Comparison of ENCODE assay signal across 8 cellular contexts in the genomic region with DNA sequence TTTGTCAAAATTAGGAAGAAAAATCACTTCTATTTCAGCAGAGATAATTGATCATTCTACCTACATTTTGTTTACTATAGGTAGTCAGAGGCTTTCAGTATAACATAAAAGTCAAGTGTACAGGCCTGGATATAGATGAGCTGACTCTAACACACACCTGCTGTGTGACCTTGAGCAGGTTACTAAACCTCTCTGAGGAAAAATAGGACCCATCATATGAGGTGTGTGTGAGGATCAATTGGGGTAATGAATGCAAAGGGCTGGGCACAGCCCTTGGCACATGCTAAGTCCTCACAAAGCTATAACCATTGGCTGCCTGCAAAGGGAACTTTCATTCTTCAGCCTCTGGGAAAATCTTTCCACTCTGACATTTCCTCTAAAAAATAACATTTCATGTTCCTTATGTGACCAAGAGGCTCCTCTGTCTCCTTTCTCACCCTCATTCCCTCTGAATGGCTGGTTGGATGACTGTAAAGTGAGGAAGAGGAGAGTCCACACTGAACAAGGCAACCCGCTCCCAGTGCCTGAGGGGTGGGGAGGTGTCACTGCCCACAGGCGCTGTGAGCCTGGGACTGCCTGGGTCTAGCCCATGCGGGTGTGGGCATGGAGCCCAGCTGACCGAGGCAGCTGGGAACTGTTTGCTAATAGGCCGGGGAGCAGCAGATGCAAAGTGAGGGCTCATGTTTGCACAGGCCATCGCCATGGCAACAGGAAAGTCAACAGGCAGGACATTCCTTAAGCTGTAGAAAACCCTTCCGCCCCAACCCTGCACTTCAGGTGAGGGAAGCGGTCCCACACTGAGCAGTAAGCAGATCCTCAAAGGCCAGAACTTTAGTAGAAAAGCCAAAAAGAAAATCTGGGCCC. TPM values are rescaled to one million over a fixed set of nuclear protein-coding genes. Genes with fewer than 3 reads are reported as not detected.
DNase-seq lines count a peak whose midpoint lies in the region; ATAC-seq, FAIRE-seq and TF ChIP-seq lines count a peak whose summit lies in the region.

No MANE protein-coding gene starts in this region.

- no peak overlapping the region for H3K4me3 Mint-ChIP-seq in stimulated activated effector memory CD8-positive, alpha-beta T cell treated with anti-CD3 and anti-CD28 coated beads, Interleukin-12 subunit alpha, Interleukin-12 subunit beta, amount 100 ng/mL, for 72 hours
- H3K4me3 Mint-ChIP-seq in stimulated activated memory B cell treated with anti-CD40 and anti-IgM and Interleukin-4, amounts not matched to agents 10 μg/mL and 1 μg/mL and 100 μg/mL, for 72 hours = no peak overlapping the region

- WGBS in GM23248 (ENCODE audit: low coverage in 1 of 2, low lambda C conversion rate in 2 of 2, missing lambda C conversion rate in 2 of 2), 2 experiments = 27 to 33% methylated on average over 8 of the region's 8 CpGs

- intact Hi-C loops in kidney (cut with DNase I) = no loop called here

- no peak overlapping the region for H3K27ac Mint-ChIP-seq in stimulated activated effector memory CD8-positive, alpha-beta T cell treated with anti-CD3 and anti-CD28 coated beads, Interleukin-12 subunit alpha, Interleukin-12 subunit beta, amount 100 ng/mL, for 72 hours
- no peak overlapping the region for H3K27ac Mint-ChIP-seq in stimulated activated memory B cell treated with anti-CD40 and anti-IgM and Interleukin-4, amounts not matched to agents 10 μg/mL and 1 μg/mL and 100 μg/mL, for 72 hours

- no peaks in the 10 kb centered on the region for H3K4me1 Mint-ChIP-seq in stimulated activated effector memory CD8-positive, alpha-beta T cell treated with anti-CD3 and anti-CD28 coated beads, Interleukin-12 subunit alpha, Interleukin-12 subunit beta, amount 100 ng/mL, for 72 hours
- no peaks in the 10 kb centered on the region for H3K4me1 Mint-ChIP-seq in stimulated activated memory B cell treated with anti-CD40 and anti-IgM and Interleukin-4, amounts not matched to agents 10 μg/mL and 1 μg/mL and 100 μg/mL, for 72 hours

- H3K4me3 ChIP-seq in GM23248 (no peak overlapping the region), kidney (ENCODE audit: low read length in 2 of 2) (no peak overlapping the region)

- H3K36me3 ChIP-seq in GM23248 (ENCODE audit: low read depth) (peaks cover 51% of the 10 kb centered on the region), kidney (ENCODE audit: control insufficient read depth in 1 of 2, insufficient read depth in 2 of 2, low read length in 2 of 2) (no peaks in the 10 kb centered on the region)

- H3K79me2 ChIP-seq in GM23248 (ENCODE audit: insufficient read depth) = peaks cover 96% of the 10 kb centered on the region

- H3K27ac ChIP-seq in GM23248 (peak overlapping the region; percentile 100), kidney (ENCODE audit: low read depth in 2 of 2, low read length in 2 of 2) (peak overlapping the region; percentile 89 to 90)

- in situ Hi-C loops in GM23248 (cut with MboI) = no loop called here

- TF ChIP-seq CTCF in kidney (IDR thresholded peaks at IDR 0.05; ENCODE audit: borderline replicate concordance, extremely low read depth, insufficient read depth) = no peak

- peak overlapping the region; percentile 31 for H3K4me2 ChIP-seq in GM23248 (ENCODE audit: unreplicated experiment)

- H3K9me3 ChIP-seq in GM23248 (ENCODE audit: low read depth) = no peaks in the 10 kb centered on the region
- no peaks in the 10 kb centered on the region for H3K9me3 ChIP-seq in kidney (ENCODE audit: control insufficient read depth in 1 of 2, low read length in 2 of 2)

- H3K9me2 ChIP-seq in GM23248 (ENCODE audit: insufficient read depth) = no peaks in the 10 kb centered on the region

- no peak overlapping the region for H2AFZ ChIP-seq in GM23248

- no peak for FAIRE-seq in kidney (lab: Jason Lieb, UNC)

- peak; percentile 21 for ATAC-seq in stimulated activated effector memory CD8-positive, alpha-beta T cell treated with anti-CD3 and anti-CD28 coated beads, Interleukin-12 subunit alpha, Interleukin-12 subunit beta, amount 100 ng/mL, for 72 hours
- ATAC-seq in stimulated activated memory B cell treated with anti-CD40 and anti-IgM and Interleukin-4, amounts not matched to agents 10 μg/mL and 1 μg/mL and 100 μg/mL, for 72 hours = no peak
- ATAC-seq in HG03135 (IDR thresholded peaks at IDR 0.05; ENCODE audit: unreplicated experiment) (no peak), GM21381 (IDR thresholded peaks at IDR 0.05; ENCODE audit: unreplicated experiment) (no peak)

- peak overlapping the region; percentile 81 for H3K9ac ChIP-seq in GM23248
- peak overlapping the region in 1 of 2 donors; percentile 80 for H3K9ac ChIP-seq in kidney (ENCODE audit: low read length in 2 of 2)

- H3K27me3 ChIP-seq in GM23248 (replicated peaks; ENCODE audit: insufficient read depth) = no peaks in the 10 kb centered on the region

- H3K27me3 Mint-ChIP-seq in stimulated activated memory B cell treated with anti-CD40 and anti-IgM and Interleukin-4, amounts not matched to agents 10 μg/mL and 1 μg/mL and 100 μg/mL, for 72 hours = peaks cover 9% of the 10 kb centered on the region

- H4K20me1 ChIP-seq in GM23248 (ENCODE audit: insufficient read depth) = no peaks in the 10 kb centered on the region

- peaks cover 50% of the 10 kb centered on the region for H3K4me1 ChIP-seq in GM23248 (ENCODE audit: insufficient read depth)
- H3K4me1 ChIP-seq in kidney (ENCODE audit: control insufficient read depth in 1 of 2, insufficient read depth in 1 of 2, low read depth in 1 of 2, low read length in 2 of 2) = peaks cover 5 to 27% of the 10 kb centered on the region in 2 donors

- H3K36me3 Mint-ChIP-seq in stimulated activated effector memory CD8-positive, alpha-beta T cell treated with anti-CD3 and anti-CD28 coated beads, Interleukin-12 subunit alpha, Interleukin-12 subunit beta, amount 100 ng/mL, for 72 hours = no peaks in the 10 kb centered on the region
- peaks cover 6% of the 10 kb centered on the region for H3K36me3 Mint-ChIP-seq in stimulated activated memory B cell treated with anti-CD40 and anti-IgM and Interleukin-4, amounts not matched to agents 10 μg/mL and 1 μg/mL and 100 μg/mL, for 72 hours

- peaks cover 66% of the 10 kb centered on the region for H3F3A ChIP-seq in GM23248 (ENCODE audit: insufficient read depth)

- peak; percentile 98 for DNase-seq in GM23248
- peak; percentile 95 for DNase-seq in NCI-H510A (lab: John Stamatoyannopoulos, UW)
- DNase-seq in cerebellar cortex (ENCODE audit: low spot score) = peak; percentile 73
- DNase-seq in kidney = peak; percentile 98
- DNase-seq in stimulated activated effector memory CD8-positive, alpha-beta T cell treated with anti-CD3 and anti-CD28 coated beads, Interleukin-12 subunit alpha, Interleukin-12 subunit beta, amount 100 ng/mL, for 72 hours (ENCODE audit: low spot score in 2 of 2) = no peak

- H3K9me3 Mint-ChIP-seq in stimulated activated effector memory CD8-positive, alpha-beta T cell treated with anti-CD3 and anti-CD28 coated beads, Interleukin-12 subunit alpha, Interleukin-12 subunit beta, amount 100 ng/mL, for 72 hours = no peaks in the 10 kb centered on the region
- peaks cover 4% of the 10 kb centered on the region for H3K9me3 Mint-ChIP-seq in stimulated activated memory B cell treated with anti-CD40 and anti-IgM and Interleukin-4, amounts not matched to agents 10 μg/mL and 1 μg/mL and 100 μg/mL, for 72 hours

RNA-seq across cellular contexts. Expression of gene MYOF, which starts 36.8 kb away (rescaled TPM):
- total RNA-seq in GM23248 (2014; rRNA removed; shearing (Covaris generic)) = 256 and 261 TPM in 2 replicates
- polyA plus RNA-seq in GM23248 (2016; fragmentation: Nextera tagmentation; extraction: Ambion mirVana) (93.0 and 101 TPM in 2 replicates), kidney (ENCODE audit: insufficient read depth, low read depth, low replicate concordance) (11.5 TPM)
- total RNA-seq in kidney = 134 TPM

RNA-seq across cellular contexts. Expression of gene CEP55, which starts 51.1 kb away (rescaled TPM):
- total RNA-seq in GM23248 (2014; rRNA removed; shearing (Covaris generic)) = 21.5 and 32.4 TPM in 2 replicates
- 14.9 and 16.8 TPM in 2 replicates for polyA plus RNA-seq in GM23248 (2016; fragmentation: Nextera tagmentation; extraction: Ambion mirVana)
- 0.88 TPM for total RNA-seq in kidney
- 0.39 TPM for polyA plus RNA-seq in kidney (ENCODE audit: insufficient read depth, low read depth, low replicate concordance)

Comparison
In these comparisons a context has a peak if more than half of its experiments do, and no peak if none do; other contexts are left out.
1. DNase-seq: peak in GM23248 (single experiment), NCI-H510A (single experiment), cerebellar cortex (single experiment) and kidney (single experiment); none in stimulated activated effector memory CD8-positive, alpha-beta T cell treated with anti-CD3 and anti-CD28 coated beads, Interleukin-12 subunit alpha, Interleukin-12 subunit beta, amount 100 ng/mL, for 72 hours (0 of 2).
2. RNA of gene CEP55, which starts 51.1 kb away (total RNA-seq): 21.5 to 32.4 TPM in GM23248; 0.88 TPM in kidney (single experiment); every median in the first group is over 10 times any median in the second.